8 cellular contexts compared by ENCODE assay signal in the genomic region with DNA sequence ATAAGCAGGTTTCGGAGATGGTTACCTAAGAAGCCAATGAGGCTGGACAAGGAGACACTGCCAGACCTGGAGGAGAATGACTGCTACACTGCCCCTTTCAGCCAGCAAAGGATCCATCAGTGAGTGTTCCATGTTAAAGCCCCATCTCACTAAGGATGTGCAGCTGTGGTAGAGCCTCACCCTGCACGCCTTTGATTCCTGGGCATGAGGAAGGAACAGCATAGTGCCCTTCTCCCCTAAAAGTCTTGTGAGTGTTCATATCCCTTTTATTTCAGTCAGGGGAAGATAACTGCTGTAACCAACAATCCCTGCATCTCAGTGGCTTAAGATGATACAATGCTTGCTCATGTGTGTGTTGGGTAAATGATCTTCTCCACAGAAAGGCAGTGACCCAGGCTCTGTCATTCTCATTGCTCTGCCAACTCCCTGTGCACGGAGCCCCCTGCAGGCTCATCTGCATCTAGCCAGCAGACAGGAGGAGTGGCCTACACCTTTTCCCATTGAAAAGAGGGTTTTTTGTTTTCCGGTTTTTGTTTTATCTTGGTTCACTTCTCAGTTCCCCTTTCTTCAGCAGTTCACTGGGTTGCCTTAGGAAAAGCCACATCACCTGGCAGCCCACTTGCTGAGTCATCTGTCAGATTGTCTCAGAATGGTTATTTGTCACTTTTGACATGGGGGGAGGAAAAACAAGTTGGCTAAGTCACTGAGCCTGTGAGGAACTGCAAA.
A peak's percentile ranks its signal among the peaks of the same experiment; 100 is the strongest.
DNase-seq lines count a peak whose midpoint lies in the region; ATAC-seq and TF ChIP-seq lines count a peak whose summit lies in the region.

No MANE protein-coding gene starts in this region.

- peak; percentile 42 for DNase-seq in NCI-H345 (lab: John Stamatoyannopoulos, UW)
- no peak for DNase-seq in NCI-H345 treated with DMSO at 0.1 percent for 48 hours (lab: John Stamatoyannopoulos, UW; ENCODE audit: unreplicated experiment)
- DNase-seq in SJCRH30: peak; percentile 27 to 48
- peak; percentile 26 to 57 for DNase-seq in foreskin keratinocyte
- DNase-seq in hepatic stellate cell (ENCODE audit: low spot score): no peak
- no peak for DNase-seq in DMS153 (lab: John Stamatoyannopoulos, UW)

- H3K27ac ChIP-seq in SJCRH30: no peak overlapping the region
- no peak overlapping the region for H3K27ac ChIP-seq in foreskin keratinocyte

- peak; percentile 96 for ATAC-seq in GM21381 (IDR thresholded peaks at IDR 0.05; ENCODE audit: unreplicated experiment)
- ATAC-seq in HG03457 (IDR thresholded peaks at IDR 0.05; ENCODE audit: unreplicated experiment): peak; percentile 97
- ATAC-seq in foreskin keratinocyte: peak; percentile 97

- H3K4me3 ChIP-seq in SJCRH30: no peak overlapping the region

- no peaks in the 10 kb centered on the region for H3K27me3 ChIP-seq in SJCRH30
- no peaks in the 10 kb centered on the region for H3K27me3 ChIP-seq in foreskin keratinocyte

- no peaks in the 10 kb centered on the region for H3K36me3 ChIP-seq in SJCRH30

- H3K4me1 ChIP-seq in SJCRH30 (peaks cover 8% of the 10 kb centered on the region; the same call in 1 of the 2 replicates), foreskin keratinocyte (no peaks in the 10 kb centered on the region)

- TF ChIP-seq CTCF in foreskin keratinocyte (conservative IDR thresholded peaks at IDR 0.05): peak; percentile 77

- no peaks in the 10 kb centered on the region for H3K9me3 ChIP-seq in SJCRH30 (replicated peaks)

Comparison
In these comparisons a context has a peak if more than half of its experiments do, and no peak if none do; other contexts are left out.
1. DNase-seq: peak in NCI-H345 (single experiment), SJCRH30 (2 of 2) and foreskin keratinocyte (2 of 2); none in NCI-H345 treated with DMSO at 0.1 percent for 48 hours (single experiment), hepatic stellate cell (single experiment) and DMS153 (single experiment).
2. Peak in every context shown above with its lines, with median percentiles within 50 percentile points of each other: ATAC-seq.